In genomic region chr17:41634639-41635038, GRCh38 we compare ENCODE assay signal across 1 cellular context.
TF ChIP-seq lines count a peak whose summit lies in the region.

No MANE protein-coding gene starts in this region.

TF ChIP-seq in GM12878, 131 proteins besides CTCF, POLR2A, EP300 and RAD21:
- no peak for TF ChIP-seq ZNF622 (IDR thresholded peaks at IDR 0.05)
- TF ChIP-seq ZBTB40 (IDR thresholded peaks at IDR 0.05; ENCODE audit: borderline replicate concordance), result no peak
- no peak for TF ChIP-seq IKZF2 (IDR thresholded peaks at IDR 0.05)
- no peak for TF ChIP-seq E2F8 (IDR thresholded peaks at IDR 0.05; ENCODE audit: low read depth, partially characterized antibody)
- TF ChIP-seq ZNF687 (IDR thresholded peaks at IDR 0.05), result no peak
- TF ChIP-seq SMARCA5 (IDR thresholded peaks at IDR 0.05), result no peak
- TF ChIP-seq KDM1A (IDR thresholded peaks at IDR 0.05; ENCODE audit: borderline replicate concordance), result no peak
- TF ChIP-seq RBBP5 (conservative IDR thresholded peaks at IDR 0.05), result no peak
- TF ChIP-seq SIN3A (IDR thresholded peaks at IDR 0.05; ENCODE audit: low read depth, low read length), result no peak
- no peak for TF ChIP-seq MXI1 (IDR thresholded peaks at IDR 0.05; ENCODE audit: low read depth, low read length)
- TF ChIP-seq SPI1 (IDR thresholded peaks at IDR 0.05; ENCODE audit: borderline replicate concordance, insufficient read depth, low read depth, low read length), result no peak
